ENCODE assay signal across 14 cellular contexts in the genomic region with DNA sequence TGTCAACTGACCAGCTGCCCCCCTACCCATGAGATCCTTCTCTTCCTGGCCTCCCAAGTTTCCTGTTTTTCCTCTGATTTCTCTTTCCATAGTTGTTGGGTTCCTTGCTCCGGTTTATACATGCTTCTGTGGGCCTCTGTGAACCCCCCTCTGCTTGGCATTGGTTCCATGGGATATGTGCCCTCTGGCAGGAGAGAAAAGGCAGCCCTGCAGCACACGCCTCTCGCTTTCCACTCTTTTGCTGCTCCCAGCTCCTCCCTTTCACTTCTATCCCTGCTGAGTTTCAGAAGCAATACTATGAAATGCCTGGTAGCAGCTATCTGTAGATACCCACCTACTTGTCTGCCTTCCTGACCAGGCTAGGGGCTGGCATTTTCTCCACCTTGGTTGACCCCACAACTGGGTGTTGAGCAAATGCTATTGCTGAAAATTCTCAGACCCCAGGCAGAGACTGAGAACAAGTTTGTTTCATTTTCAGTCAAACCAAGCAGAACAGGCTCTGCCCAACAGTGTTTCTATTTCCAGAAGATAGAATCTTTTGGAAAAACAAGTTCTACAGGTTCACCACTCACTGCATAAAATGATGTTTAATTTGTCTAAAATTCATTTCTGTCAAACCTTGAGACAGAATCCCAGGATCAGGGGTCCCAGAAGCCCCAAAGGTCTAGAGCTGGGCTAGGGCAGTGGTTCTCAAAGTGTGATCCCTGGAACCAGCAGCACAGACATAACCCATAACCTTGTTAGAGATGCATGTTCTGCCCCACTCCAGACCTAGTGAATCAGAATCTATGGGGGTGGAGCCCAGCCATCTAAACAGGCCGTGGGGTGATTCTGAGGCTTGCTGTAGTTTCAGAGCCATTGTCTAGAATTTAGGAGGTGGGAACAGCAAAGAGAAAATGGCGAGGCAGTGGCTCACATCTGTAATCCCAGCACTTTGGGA. TPM values are rescaled to one million over a fixed set of nuclear protein-coding genes. Genes with fewer than 3 reads are reported as not detected.
A peak's percentile ranks its signal among the peaks of the same experiment; 100 is the strongest.
DNase-seq lines count a peak whose midpoint lies in the region; ATAC-seq and TF ChIP-seq lines count a peak whose summit lies in the region.
"Had no signal": no experiment of that assay in that cellular context is flagged by ENCODE, and none has a peak within 500 bp of the region (broad histone marks: within the 10 kb centered on the region; RNA-seq: fewer than 3 reads in every experiment).

No MANE protein-coding gene starts in this region.

- peaks cover 7 to 92% (median 82%) of the 10 kb centered on the region in 4 donors for H3K36me3 ChIP-seq in stomach

- WGBS in stomach, 5 donors = 30 to 54% (median 38%) methylated on average over 5 of the region's 5 CpGs

- peak overlapping the region; percentile 37 to 81 (median 58) for H3K27ac ChIP-seq in stomach

- no peak for TF ChIP-seq CTCF in stomach (IDR thresholded peaks at IDR 0.05)

- ATAC-seq in SK-N-SH treated with all-trans-retinoic acid at 6 μM for 48 hours = peak; percentile 35

- no peaks in the 10 kb centered on the region for H3K9me3 ChIP-seq in stomach

- intact Hi-C loops in stomach (cut with DNase I; ENCODE audit: low total_unique reads) = no loop called here

- TF ChIP-seq EP300 in stomach (IDR thresholded peaks at IDR 0.05) = no peak

- peak; percentile 14 for DNase-seq in DMS79 treated with DMSO at 0.1 percent for 48 hours (lab: John Stamatoyannopoulos, UW)
- no peak for DNase-seq in DMS79 (lab: John Stamatoyannopoulos, UW)
- peak; percentile 51 for DNase-seq in islet precursor cell
- no peak for DNase-seq in stomach
- no peak for DNase-seq in SHP77 treated with DMSO at 0.1 percent for 48 hours (lab: John Stamatoyannopoulos, UW)
- DNase-seq in foreskin melanocyte = no peak
- DNase-seq in stimulated activated CD4-positive, alpha-beta T cell treated with anti-CD3 and anti-CD28 coated beads, Interleukin-4, amount 100 ng/mL, for 1 hour = no peak
- DNase-seq: 8988T; erythroblast; GF-D8; kidney glomerular epithelial cell; stimulated activated naive CD4-positive, alpha-beta T cell; T1000 had no signal

- H3K4me1 ChIP-seq in stomach = peaks cover 8 to 43% (median 27%) of the 10 kb centered on the region in 4 donors

- H3K27me3 ChIP-seq in stomach = no peaks in the 10 kb centered on the region

- no peak overlapping the region for H3K4me3 ChIP-seq in stomach

- no peak for TF ChIP-seq POLR2A in stomach (IDR thresholded peaks at IDR 0.05)

TF ChIP-seq in SK-N-SH treated with all-trans-retinoic acid at 6 μM for 48 hours, 23 proteins besides CTCF, POLR2A, EP300 and RAD21:
- TF ChIP-seq ZFP3 (CRISPR knock-in tag; IDR thresholded peaks at IDR 0.05) (no peak), OSR1 (CRISPR knock-in tag; IDR thresholded peaks at IDR 0.05) (no peak), TCF4 (CRISPR knock-in tag; IDR thresholded peaks at IDR 0.05; ENCODE audit: borderline replicate concordance) (no peak)

RNA-seq across cellular contexts. Expression of gene CAPG, which starts 13.4 kb away (rescaled TPM):
- total RNA-seq in stomach = 100 to 1,000 TPM in 2 of 5 donors, 10 to 100 TPM in 3; 35.0 to 135 (median 50.8) TPM
- polyA plus RNA-seq in stomach = 100 to 1,000 TPM; 146 to 350 (median 157) TPM

RNA-seq across cellular contexts. Expression of gene SH2D6, which starts 21.7 kb away (rescaled TPM):
- 10 to 100 TPM in 2 of 5 donors, 1 to 10 TPM in 1, not detected in 2; 2.2 to 14.5 (median 13.4) TPM for total RNA-seq in stomach
- polyA plus RNA-seq in stomach = 1 to 10 TPM; 1.1 to 2.3 (median 1.2) TPM

RNA-seq across cellular contexts. Expression of gene ELMOD3, which starts 42.2 kb away (rescaled TPM):
- 10 to 100 TPM; 16.9 to 43.8 (median 21.7) TPM for total RNA-seq in stomach
- polyA plus RNA-seq in stomach = 10 to 100 TPM; 13.4 to 19.7 (median 17.0) TPM

RNA-seq across cellular contexts. Expression of gene RETSAT, which starts 42.5 kb away (rescaled TPM):
- total RNA-seq in stomach = 10 to 100 TPM; 22.2 to 90.1 (median 83.9) TPM
- 10 to 100 TPM; 11.5 to 23.9 (median 19.4) TPM for polyA plus RNA-seq in stomach

Comparison
In these comparisons a context has a peak if more than half of its experiments do, and no peak if none do; other contexts are left out.
1. DNase-seq: peak in DMS79 treated with DMSO at 0.1 percent for 48 hours (single experiment) and islet precursor cell (single experiment); none in DMS79 (single experiment), stomach (single experiment), SHP77 treated with DMSO at 0.1 percent for 48 hours (single experiment), foreskin melanocyte (single experiment) and stimulated activated CD4-positive, alpha-beta T cell treated with anti-CD3 and anti-CD28 coated beads, Interleukin-4, amount 100 ng/mL, for 1 hour (single experiment).